Comparison of ENCODE assay signal across 18 cellular contexts in genomic region chr4:7523526-7523925, GRCh38.
"Had no signal": no experiment of that assay in that cellular context is flagged by ENCODE, and none has a peak within 500 bp of the region (broad histone marks: within the 10 kb centered on the region; RNA-seq: fewer than 3 reads in every experiment).

No MANE protein-coding gene starts in this region.

- H3K27me3 ChIP-seq: neural progenitor cell, right atrium auricular region, sigmoid colon, testis had no signal

- H3K9ac ChIP-seq: neural progenitor cell had no signal

- H3K4me3 Mint-ChIP-seq: nephron; neural progenitor cell; stimulated activated memory B cell treated with anti-CD40 and anti-IgM and Interleukin-4, amounts not matched to agents 10 μg/mL and 1 μg/mL and 100 μg/mL, for 72 hours; type B pancreatic cell had no signal

- H3K4me2 ChIP-seq: neural progenitor cell had no signal

- H3K4me1 Mint-ChIP-seq: stimulated activated memory B cell treated with anti-CD40 and anti-IgM and Interleukin-4, amounts not matched to agents 10 μg/mL and 1 μg/mL and 100 μg/mL, for 72 hours had no signal

- H3K36me3 ChIP-seq: lower lobe of right lung, neural progenitor cell, prostate gland, right atrium auricular region, sigmoid colon, tibial artery had no signal

- H2AFZ ChIP-seq: neural progenitor cell had no signal

- H3K4me3 ChIP-seq: lower lobe of right lung, neural progenitor cell, prostate gland, right atrium auricular region, sigmoid colon, testis, tibial artery had no signal

- H3K27ac Mint-ChIP-seq: neural progenitor cell; stimulated activated memory B cell treated with anti-CD40 and anti-IgM and Interleukin-4, amounts not matched to agents 10 μg/mL and 1 μg/mL and 100 μg/mL, for 72 hours; type B pancreatic cell had no signal

- ATAC-seq: left ventricle myocardium superior; lower lobe of right lung; stimulated activated memory B cell treated with anti-CD40 and anti-IgM and Interleukin-4, amounts not matched to agents 10 μg/mL and 1 μg/mL and 100 μg/mL, for 72 hours; stimulated activated naive CD8-positive, alpha-beta T cell treated with anti-CD3 and anti-CD28 coated beads, Interleukin-15, Interleukin-2, amounts not matched to agents 100 U/mL and 50 U/mL, for 24 hours had no signal

- DNase-seq: cortex of kidney; hypothalamus; left ventricle myocardium superior; lower lobe of right lung; nucleus accumbens; sigmoid colon; stimulated activated CD4-positive, alpha-beta T cell treated with anti-CD3 and anti-CD28 coated beads, Interleukin-2, amount 100 ng/mL, for 24 hours; stimulated activated CD4-positive, alpha-beta T cell treated with anti-CD3 and anti-CD28 coated beads, Interleukin-4, amount 100 ng/mL, for 24 hours; stimulated activated naive CD8-positive, alpha-beta T cell treated with anti-CD3 and anti-CD28 coated beads, Interleukin-15, Interleukin-2, amounts not matched to agents 100 U/mL and 50 U/mL, for 24 hours; substantia nigra; testis; tibial artery had no signal

- H3K36me3 Mint-ChIP-seq: neural progenitor cell; stimulated activated memory B cell treated with anti-CD40 and anti-IgM and Interleukin-4, amounts not matched to agents 10 μg/mL and 1 μg/mL and 100 μg/mL, for 72 hours; type B pancreatic cell had no signal

- H3K9me3 ChIP-seq: lower lobe of right lung, prostate gland, right atrium auricular region, sigmoid colon, testis, tibial artery had no signal

- H3K27ac ChIP-seq: lower lobe of right lung, neural progenitor cell, prostate gland, right atrium auricular region, sigmoid colon, testis, tibial artery had no signal

- H3K9me3 Mint-ChIP-seq: nephron; neural progenitor cell; stimulated activated memory B cell treated with anti-CD40 and anti-IgM and Interleukin-4, amounts not matched to agents 10 μg/mL and 1 μg/mL and 100 μg/mL, for 72 hours; type B pancreatic cell had no signal

- H3K4me1 ChIP-seq: lower lobe of right lung, prostate gland, sigmoid colon, testis, tibial artery had no signal
